In genomic region chr15:57015897-57016296, GRCh38 we compare ENCODE assay signal across 18 cellular contexts.
DNase-seq lines count a peak whose midpoint lies in the region; ATAC-seq, FAIRE-seq and TF ChIP-seq lines count a peak whose summit lies in the region.
"Had no signal": no experiment of that assay in that cellular context is flagged by ENCODE, and none has a peak within 500 bp of the region (broad histone marks: within the 10 kb centered on the region; RNA-seq: fewer than 3 reads in every experiment).

No MANE protein-coding gene starts in this region.

- H3K4me1 ChIP-seq in hepatocyte (ENCODE audit: insufficient read depth) (peaks cover 4% of the 10 kb centered on the region), osteoblast (ENCODE audit: insufficient read depth, low read length) (peaks cover 25% of the 10 kb centered on the region)
- H3K4me1 ChIP-seq: SJCRH30 had no signal

- no peak overlapping the region for H3K4me2 ChIP-seq in hepatocyte
- no peak overlapping the region for H3K4me2 ChIP-seq in osteoblast (ENCODE audit: insufficient read depth, low read length)

- H3K9me3 ChIP-seq in hepatocyte (ENCODE audit: low read depth) (no peaks in the 10 kb centered on the region), osteoblast (ENCODE audit: low read depth, low read length) (no peaks in the 10 kb centered on the region)
- H3K9me3 ChIP-seq: SJCRH30 had no signal

- no peak for ATAC-seq in GM18907 (IDR thresholded peaks at IDR 0.05; ENCODE audit: unreplicated experiment)

- DNase-seq in GM12892 (ENCODE audit: insufficient read length) (no peak), RCC 7860 (ENCODE audit: low spot score) (peak; percentile 27), hepatocyte (ENCODE audit: low spot score) (peak; percentile 34), osteoblast (ENCODE audit: insufficient read length, low spot score, missing footprints) (peak; percentile 3), GM20000 (ENCODE audit: low spot score) (no peak)
- no peak for DNase-seq in stimulated activated naive CD4-positive, alpha-beta T cell treated with Interleukin-2 at 50 U/mL for 16 hours (lab: John Stamatoyannopoulos, UW)
- DNase-seq: activated CD4-positive, CD25-positive, alpha-beta regulatory T cell; activated CD8-positive, alpha-beta memory T cell treated with anti-CD3 and anti-CD28 coated beads for 24 hours; effector CD4-positive, alpha-beta T cell; GDM1; hippocampal formation; left colon; NCI-H2029; NCI-H510A treated with DMSO at 0.1 percent for 48 hours; SJCRH30; stimulated activated CD4-positive, alpha-beta T cell treated with anti-CD3 and anti-CD28 coated beads, Interleukin-4, amount 100 ng/mL, for 24 hours had no signal

- H3K9me2 ChIP-seq in hepatocyte (replicated peaks; ENCODE audit: insufficient read depth), result no peaks in the 10 kb centered on the region

- 47% methylated on average over 2 of the region's 2 CpGs for WGBS in hepatocyte (ENCODE audit: low lambda C conversion rate, missing lambda C conversion rate)

- H3K27ac ChIP-seq in hepatocyte (peak overlapping the region; percentile 76), osteoblast (ENCODE audit: low read depth, low read length) (no peak overlapping the region)
- H3K27ac ChIP-seq: SJCRH30 had no signal

- H3K79me2 ChIP-seq in hepatocyte (peaks cover 94% of the 10 kb centered on the region), osteoblast (ENCODE audit: insufficient read depth, low read length) (peaks cover 84% of the 10 kb centered on the region)

- FAIRE-seq in GM12892 (lab: Jason Lieb, UNC) (peak; percentile 54), RCC 7860 (lab: Jason Lieb, UNC) (no peak)
- FAIRE-seq: GM12891 had no signal

- H3K36me3 ChIP-seq in hepatocyte (replicated peaks; ENCODE audit: insufficient read depth, low read depth) (no peaks in the 10 kb centered on the region), osteoblast (ENCODE audit: insufficient read depth, low read length) (no peaks in the 10 kb centered on the region)
- H3K36me3 ChIP-seq: SJCRH30 had no signal

- H3K27me3 ChIP-seq in hepatocyte (no peaks in the 10 kb centered on the region), osteoblast (ENCODE audit: insufficient read depth, low read length) (no peaks in the 10 kb centered on the region)
- H3K27me3 ChIP-seq: SJCRH30 had no signal

- H2AFZ ChIP-seq in hepatocyte (no peak overlapping the region), osteoblast (ENCODE audit: low read length) (no peak overlapping the region)

- no peak for TF ChIP-seq CTCF in hepatocyte (IDR thresholded peaks at IDR 0.05; ENCODE audit: poor library complexity)
- TF ChIP-seq CTCF in osteoblast (IDR thresholded peaks at IDR 0.05; ENCODE audit: extremely low read depth, low read depth, low read length), result no peak
- no peak for TF ChIP-seq CTCF in GM20000 (IDR thresholded peaks at IDR 0.05; ENCODE audit: extremely low read depth, missing control alignments)

- H3K4me3 ChIP-seq in hepatocyte (no peak overlapping the region), osteoblast (ENCODE audit: insufficient read depth, low read length) (no peak overlapping the region)
- H3K4me3 ChIP-seq: SJCRH30 had no signal

- H4K20me1 ChIP-seq in hepatocyte (ENCODE audit: insufficient read depth, poor library complexity, severe bottlenecking) (peaks cover 39% of the 10 kb centered on the region), osteoblast (ENCODE audit: insufficient read depth, low read length) (peaks cover 10% of the 10 kb centered on the region)

- no peak for TF ChIP-seq POLR2A in GM12892 (IDR thresholded peaks at IDR 0.05; ENCODE audit: low read depth, low read length)

Comparison
In these comparisons a context has a peak if more than half of its experiments do, and no peak if none do; other contexts are left out.
1. DNase-seq: peak in RCC 7860 (single experiment), hepatocyte (single experiment) and osteoblast (single experiment); none in GM12892 (single experiment), stimulated activated naive CD4-positive, alpha-beta T cell treated with Interleukin-2 at 50 U/mL for 16 hours (single experiment) and GM20000 (single experiment).